In the genomic region with DNA sequence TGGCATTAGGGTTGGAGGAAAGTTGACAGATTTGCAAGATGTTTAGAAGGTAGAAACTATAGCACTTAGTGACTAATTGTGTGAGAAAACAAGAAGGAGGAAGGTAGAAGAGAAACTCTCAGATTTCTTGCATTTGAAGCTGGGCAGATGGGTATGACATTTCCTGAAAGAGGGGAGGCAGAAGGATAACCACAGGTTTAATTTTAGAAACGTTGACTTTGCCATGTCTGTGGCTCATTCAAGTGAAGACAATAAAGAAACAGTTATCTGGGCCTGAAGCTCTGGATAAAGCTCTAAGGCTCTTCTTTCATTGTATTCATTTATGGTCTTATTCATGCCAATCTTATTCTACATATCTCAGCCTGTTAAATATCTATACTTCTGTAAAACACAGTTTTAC, we compare ENCODE assay signal across 27 cellular contexts.
DNase-seq lines count a peak whose midpoint lies in the region; TF ChIP-seq lines count a peak whose summit lies in the region.
"Had no signal": no experiment of that assay in that cellular context is flagged by ENCODE, and none has a peak within 500 bp of the region (broad histone marks: within the 10 kb centered on the region; RNA-seq: fewer than 3 reads in every experiment).

No MANE protein-coding gene starts in this region.

- no peak overlapping the region for H2AK5ac ChIP-seq in mesendoderm (ENCODE audit: low read length)

- H3K27ac ChIP-seq in OCI-LY3 (ENCODE audit: low read length) (peak overlapping the region; percentile 77), mesendoderm (ENCODE audit: low read depth, low read length) (peak overlapping the region; percentile 67)
- H3K27ac ChIP-seq: 22Rv1, gastroesophageal sphincter, GM23248, HL-60, parathyroid adenoma, upper lobe of right lung had no signal

- no peak for TF ChIP-seq POLR2A in lower leg skin (IDR thresholded peaks at IDR 0.05)

- H3K4me2 ChIP-seq in OCI-LY3 (ENCODE audit: low read length) = peak overlapping the region; percentile 74
- no peak overlapping the region for H3K4me2 ChIP-seq in mesendoderm (ENCODE audit: low read length)

- H2BK15ac ChIP-seq in mesendoderm (replicated peaks; ENCODE audit: low read depth) = no peak overlapping the region

- H3K9me3 ChIP-seq in OCI-LY3 (ENCODE audit: insufficient read depth, low read length) = no peaks in the 10 kb centered on the region
- H3K9me3 ChIP-seq: gastroesophageal sphincter, upper lobe of right lung had no signal

- peaks cover 56% of the 10 kb centered on the region for H3K4me1 ChIP-seq in OCI-LY3 (ENCODE audit: low read length)
- peaks cover 5% of the 10 kb centered on the region for H3K4me1 ChIP-seq in mesendoderm (ENCODE audit: control insufficient read depth, low read depth, low read length)
- H3K4me1 ChIP-seq: gastroesophageal sphincter, parathyroid adenoma, upper lobe of right lung had no signal

- no peak overlapping the region for H2BK120ac ChIP-seq in mesendoderm (ENCODE audit: low read depth, low read length)

- intact Hi-C loops in lower leg skin (cut with DNase I; ENCODE audit: low total_unique reads) = no loop called here

- H3K79me2 ChIP-seq in OCI-LY3 (ENCODE audit: low read length) = no peaks in the 10 kb centered on the region
- no peaks in the 10 kb centered on the region for H3K79me2 ChIP-seq in mesendoderm (ENCODE audit: control insufficient read depth, insufficient read depth, low read length)
- H3K79me2 ChIP-seq: parathyroid adenoma had no signal

- no peak overlapping the region for H4K5ac ChIP-seq in mesendoderm (ENCODE audit: low read length)

- no peak overlapping the region for H4K8ac ChIP-seq in mesendoderm (ENCODE audit: low read depth, low read length)

- WGBS in mesendoderm (ENCODE audit: extremely low coverage, insufficient coverage, low lambda C conversion rate) = no CpG with 5 or more reads among the region's 1 CpG
- WGBS in lower leg skin, 2 donors = 41 to 53% methylated on average over 1 of the region's 1 CpG

- peak overlapping the region; percentile 30 for H3K4me3 ChIP-seq in OCI-LY3 (ENCODE audit: low read length)
- no peak overlapping the region for H3K4me3 ChIP-seq in mesendoderm (ENCODE audit: low read length)
- no peak overlapping the region for H3K4me3 ChIP-seq in lower leg skin (ENCODE audit: low read depth, poor library complexity, severe bottlenecking)
- H3K4me3 ChIP-seq: gastroesophageal sphincter, GM23248, upper lobe of right lung had no signal

- peak overlapping the region; percentile 26 for H2BK5ac ChIP-seq in mesendoderm (ENCODE audit: low read length)

- peak overlapping the region; percentile 84 for H3K18ac ChIP-seq in mesendoderm (ENCODE audit: low read length)

- no peak overlapping the region for H3K23ac ChIP-seq in mesendoderm (ENCODE audit: low read length)

- no peak overlapping the region for H3K56ac ChIP-seq in mesendoderm (ENCODE audit: low read length)

- no peaks in the 10 kb centered on the region for H3K79me1 ChIP-seq in mesendoderm (ENCODE audit: low read length)

- H3K9ac ChIP-seq in OCI-LY3 (ENCODE audit: low read length) (peak overlapping the region; percentile 40), mesendoderm (ENCODE audit: low read length) (no peak overlapping the region)
- H3K9ac ChIP-seq: GM23248, parathyroid adenoma had no signal

- H3K36me3 ChIP-seq in OCI-LY3 (replicated peaks; ENCODE audit: low read depth, low read length) (peaks cover 18% of the 10 kb centered on the region), mesendoderm (ENCODE audit: control insufficient read depth, insufficient read depth, low read length) (no peaks in the 10 kb centered on the region)
- H3K36me3 ChIP-seq: gastroesophageal sphincter, upper lobe of right lung had no signal

- TF ChIP-seq CTCF in OCI-LY3 (IDR thresholded peaks at IDR 0.05; ENCODE audit: low read depth, low read length) (no peak), lower leg skin (IDR thresholded peaks at IDR 0.05) (no peak)

- H3K4ac ChIP-seq in mesendoderm (ENCODE audit: low read depth, low read length) = no peak overlapping the region

- H2AFZ ChIP-seq in OCI-LY3 (ENCODE audit: low read depth, low read length) = peak overlapping the region; percentile 3; the same call in 1 of the 2 replicates
- H2AFZ ChIP-seq: GM23248, parathyroid adenoma had no signal

- no peaks in the 10 kb centered on the region for H4K20me1 ChIP-seq in OCI-LY3 (ENCODE audit: insufficient read depth, low read length)

- DNase-seq in NCI-H1092 treated with DMSO at 0.1 percent for 48 hours (lab: John Stamatoyannopoulos, UW) = peak; percentile 38
- no peak for DNase-seq in NCI-H1092 (lab: John Stamatoyannopoulos, UW)
- peak; percentile 35 for DNase-seq in mesendoderm
- DNase-seq in lower leg skin (ENCODE audit: low spot score in 2 of 2) = no peak
- no peak for DNase-seq in NK-92 (lab: John Stamatoyannopoulos, UW; ENCODE audit: unreplicated experiment)
- DNase-seq in AML-193 (lab: John Stamatoyannopoulos, UW) = no peak
- no peak for DNase-seq in SHP77 (lab: John Stamatoyannopoulos, UW)
- DNase-seq: activated CD4-positive, alpha-beta T cell treated with anti-CD3 and anti-CD28 coated beads for 36 hours; activated T-cell treated with anti-CD3 and anti-CD28 coated beads, Interleukin-2, amount 50 U/mL, for 4 hours; CD4-positive, CD25-positive, alpha-beta regulatory T cell; EL; GM23248; left ventricle myocardium superior; NCI-H1105; NCI-H2029 treated with DMSO at 0.1 percent for 48 hours; NCI-H446; NCI-H82; PC-3; right cardiac atrium; stimulated activated CD4-positive, alpha-beta T cell treated with anti-CD3 and anti-CD28 coated beads, Interleukin-4, amount 100 ng/mL, for 1 hour; T-helper 2 cell; upper lobe of right lung had no signal

- no peaks in the 10 kb centered on the region for H3K27me3 ChIP-seq in OCI-LY3 (ENCODE audit: low read depth, low read length)
- no peaks in the 10 kb centered on the region for H3K27me3 ChIP-seq in mesendoderm (ENCODE audit: insufficient read depth, low read length, poor library complexity)
- H3K27me3 ChIP-seq: gastroesophageal sphincter, upper lobe of right lung had no signal

Comparison
In these comparisons a context has a peak if more than half of its experiments do, and no peak if none do; other contexts are left out.
1. DNase-seq: peak in NCI-H1092 treated with DMSO at 0.1 percent for 48 hours (single experiment) and mesendoderm (single experiment); none in NCI-H1092 (single experiment), lower leg skin (0 of 2), NK-92 (single experiment), AML-193 (0 of 2) and SHP77 (0 of 2).